23 cellular contexts compared by ENCODE assay signal in genomic region chr20:15205719-15206118, GRCh38.
"Had no signal": no experiment of that assay in that cellular context is flagged by ENCODE, and none has a peak within 500 bp of the region (broad histone marks: within the 10 kb centered on the region; RNA-seq: fewer than 3 reads in every experiment).

No MANE protein-coding gene starts in this region.

- H3K4me3 ChIP-seq: hepatocyte, ovary, psoas muscle, upper lobe of right lung had no signal

- H3K4me1 ChIP-seq: psoas muscle, upper lobe of right lung had no signal

- DNase-seq: activated B cell treated with CpG ODN at 0.5 μM for 24 hours; activated CD4-positive, alpha-beta memory T cell treated with anti-CD3 and anti-CD28 coated beads, Interleukin-2, amount 10 ng/mL, durations not matched to agents 7 days and 5 days; activated CD4-positive, alpha-beta T cell treated with anti-CD3 and anti-CD28 coated beads for 48 hours; activated effector memory CD4-positive, alpha-beta T cell treated with Interleukin-2 at 50 U/mL for 16 hours; activated naive CD4-positive, alpha-beta T cell treated with anti-CD3 and anti-CD28 coated beads, Interleukin-2, amount 10 ng/mL, durations not matched to agents 7 days and 5 days; activated T-cell treated with anti-CD3 and anti-CD28 coated beads, Interleukin-2, amount 50 U/mL, for 72 hours; amygdala; effector memory CD4-positive, alpha-beta T cell; glutamatergic neuron; immature natural killer cell; left ventricle myocardium superior; ovary; psoas muscle; right cardiac atrium; stimulated activated CD4-positive, alpha-beta T cell treated with anti-CD3 and anti-CD28 coated beads, Interleukin-12 subunit alpha, Interleukin-12 subunit beta, amount 100 ng/mL, for 4 hours; stimulated activated CD4-positive, alpha-beta T cell treated with anti-CD3 and anti-CD28 coated beads, Interleukin-4, amount 100 ng/mL, for 4 hours; stimulated activated naive CD8-positive, alpha-beta T cell treated with anti-CD3 and anti-CD28 coated beads, Interleukin-15, Interleukin-2, amounts not matched to agents 100 U/mL and 50 U/mL, for 24 hours; T1000; upper lobe of right lung had no signal

- FAIRE-seq: frontal cortex had no signal

- H3K27ac ChIP-seq: hepatocyte, neutrophil, ovary, psoas muscle, upper lobe of right lung had no signal

- H3K36me3 ChIP-seq: neutrophil, ovary, upper lobe of right lung had no signal

- H3K9me3 ChIP-seq: neutrophil, ovary had no signal

- H3K27me3 ChIP-seq: hepatocyte, neutrophil, ovary, upper lobe of right lung had no signal

- ATAC-seq: activated T-cell treated with anti-CD3 and anti-CD28 coated beads, Interleukin-2, amount 50 U/mL, for 72 hours; esophagus mucosa; left ventricle myocardium superior; psoas muscle; right cardiac atrium; stimulated activated naive CD8-positive, alpha-beta T cell treated with anti-CD3 and anti-CD28 coated beads, Interleukin-15, Interleukin-2, amounts not matched to agents 100 U/mL and 50 U/mL, for 24 hours; upper lobe of right lung had no signal
